ENCODE assay signal across 8 cellular contexts in genomic region chr16:728131-728889, GRCh38. TPM values are rescaled to one million over a fixed set of nuclear protein-coding genes. Genes with fewer than 3 reads are reported as not detected.
DNase-seq lines count a peak whose midpoint lies in the region; ATAC-seq lines count a peak whose summit lies in the region.

No MANE protein-coding gene starts in this region.

- no peaks in the 10 kb centered on the region for H3K9me3 Mint-ChIP-seq in CD4-positive, alpha-beta memory T cell
- H3K9me3 Mint-ChIP-seq in activated CD4-positive, alpha-beta memory T cell treated with anti-CD3 and anti-CD28 coated beads for 36 hours, result no peaks in the 10 kb centered on the region
- H3K9me3 Mint-ChIP-seq in stimulated activated naive CD8-positive, alpha-beta T cell treated with anti-CD3 and anti-CD28 coated beads, Interleukin-15, amount 100 ng/mL, for 72 hours, result no peaks in the 10 kb centered on the region

- WGBS in mesenchymal stem cell, result 1% methylated on average over 45 of the region's 80 CpGs

- H4K91ac ChIP-seq in mesenchymal stem cell (ENCODE audit: low read length), result peak overlapping the region; percentile 93

- peaks cover 6% of the 10 kb centered on the region for H3K36me3 ChIP-seq in CD4-positive, alpha-beta memory T cell (ENCODE audit: insufficient read depth, low read length)
- H3K36me3 ChIP-seq in effector memory CD4-positive, alpha-beta T cell (ENCODE audit: control insufficient read depth, insufficient read depth, low read length), result peaks cover 6% of the 10 kb centered on the region
- H3K36me3 ChIP-seq in mesenchymal stem cell (ENCODE audit: control insufficient read depth in 1 of 2, insufficient read depth in 2 of 2, low read depth in 1 of 2, low read length in 2 of 2), result peaks cover 12 to 49% of the 10 kb centered on the region in 2 experiments

- peak overlapping the region; percentile 68 for H2AFZ ChIP-seq in mesenchymal stem cell (ENCODE audit: low read depth, low read length)

- CTCF ChIA-PET in CD4-positive, alpha-beta memory T cell (lab: Charles Lee; ENCODE audit: partially characterized antibody), result interaction anchor here (1.5 kb wide), 1 partner anchor 16 kb away, joined by 7 read pairs; no protein-coding TSS in a partner anchor
- CTCF ChIA-PET in activated CD4-positive, alpha-beta memory T cell treated with anti-CD3 and anti-CD28 coated beads for 36 hours (lab: Charles Lee), result interaction anchor here (0.9 to 5.5 kb wide), 3 partner anchors 8 to 57 kb away, joined by 3 to 33 read pairs (median 11); partner anchors contain the start of genes ANTKMT and METRN

- peak overlapping the region in 1 of 2 experiments; percentile 78 for H3K4ac ChIP-seq in mesenchymal stem cell (ENCODE audit: low read depth in 1 of 2, low read length in 2 of 2)

- H3K4me2 ChIP-seq in mesenchymal stem cell (ENCODE audit: low read length, poor library complexity, severe bottlenecking), result peak overlapping the region; percentile 93

- H3K27me3 ChIP-seq in CD4-positive, alpha-beta memory T cell (ENCODE audit: insufficient read depth, low read length), result no peaks in the 10 kb centered on the region
- H3K27me3 ChIP-seq in effector memory CD4-positive, alpha-beta T cell (replicated peaks; ENCODE audit: control insufficient read depth, insufficient read depth, low read length, poor library complexity, severe bottlenecking), result no peaks in the 10 kb centered on the region
- H3K27me3 ChIP-seq in mesenchymal stem cell (ENCODE audit: control insufficient read depth in 1 of 2, insufficient read depth in 1 of 2, low read length in 2 of 2), result peaks cover 0 to 19% of the 10 kb centered on the region in 2 experiments

- H3K27me3 Mint-ChIP-seq in CD4-positive, alpha-beta memory T cell, result no peaks in the 10 kb centered on the region
- no peaks in the 10 kb centered on the region for H3K27me3 Mint-ChIP-seq in activated CD4-positive, alpha-beta memory T cell treated with anti-CD3 and anti-CD28 coated beads for 36 hours
- H3K27me3 Mint-ChIP-seq in stimulated activated naive CD8-positive, alpha-beta T cell treated with anti-CD3 and anti-CD28 coated beads, Interleukin-15, amount 100 ng/mL, for 72 hours, result no peaks in the 10 kb centered on the region

- peak; percentile 30 for ATAC-seq in GM21381 (IDR thresholded peaks at IDR 0.05; ENCODE audit: unreplicated experiment)
- ATAC-seq in stimulated activated naive CD8-positive, alpha-beta T cell treated with anti-CD3 and anti-CD28 coated beads, Interleukin-15, amount 100 ng/mL, for 72 hours, result peak; percentile 73

- H3K18ac ChIP-seq in mesenchymal stem cell (ENCODE audit: low read depth in 1 of 2, low read length in 2 of 2), result peak overlapping the region; percentile 40 to 98

- H3K9ac ChIP-seq in mesenchymal stem cell (ENCODE audit: low read length), result peak overlapping the region; percentile 22

- H3K27ac Mint-ChIP-seq in CD4-positive, alpha-beta memory T cell, result no peak overlapping the region
- H3K27ac Mint-ChIP-seq in activated CD4-positive, alpha-beta memory T cell treated with anti-CD3 and anti-CD28 coated beads for 36 hours, result no peak overlapping the region
- H3K27ac Mint-ChIP-seq in stimulated activated naive CD8-positive, alpha-beta T cell treated with anti-CD3 and anti-CD28 coated beads, Interleukin-15, amount 100 ng/mL, for 72 hours, result peak overlapping the region in 1 of 2 donors; percentile 83

- H2AK5ac ChIP-seq in mesenchymal stem cell (ENCODE audit: low read length, severe bottlenecking), result no peak overlapping the region

- H3K27ac ChIP-seq in CD4-positive, alpha-beta memory T cell (ENCODE audit: low read depth, low read length), result no peak overlapping the region
- H3K27ac ChIP-seq in effector memory CD4-positive, alpha-beta T cell (ENCODE audit: insufficient read depth, low read length, poor library complexity, severe bottlenecking), result no peak overlapping the region
- no peak overlapping the region for H3K27ac ChIP-seq in mesenchymal stem cell (ENCODE audit: low read length, poor library complexity, severe bottlenecking)

- peak overlapping the region; percentile 31 for H4K8ac ChIP-seq in mesenchymal stem cell (ENCODE audit: low read length)

- intact Hi-C loops in CD4-positive, alpha-beta memory T cell (cut with micrococcal nuclease), result no loop called here
- intact Hi-C loops in activated CD4-positive, alpha-beta memory T cell treated with anti-CD3 and anti-CD28 coated beads for 36 hours (cut with micrococcal nuclease), result no loop called here

- peak; percentile 67 to 75 (median 73) for DNase-seq in CD4-positive, alpha-beta memory T cell
- DNase-seq in NCI-H2227 (lab: John Stamatoyannopoulos, UW; ENCODE audit: unreplicated experiment), result peak; percentile 89
- peak; percentile 72 for DNase-seq in activated CD4-positive, alpha-beta memory T cell treated with anti-CD3 and anti-CD28 coated beads for 36 hours
- DNase-seq in effector memory CD4-positive, alpha-beta T cell, result peak; percentile 51 to 59 (median 57)
- peak; percentile 89 for DNase-seq in mesenchymal stem cell
- peak; percentile 69 to 71 for DNase-seq in stimulated activated naive CD8-positive, alpha-beta T cell treated with anti-CD3 and anti-CD28 coated beads, Interleukin-15, amount 100 ng/mL, for 72 hours
- no peak for DNase-seq in putamen (ENCODE audit: low spot score)

- H3K9me3 ChIP-seq in CD4-positive, alpha-beta memory T cell (ENCODE audit: control insufficient read depth in 1 of 2, low read length in 2 of 2), result no peaks in the 10 kb centered on the region
- no peaks in the 10 kb centered on the region for H3K9me3 ChIP-seq in effector memory CD4-positive, alpha-beta T cell (ENCODE audit: control insufficient read depth, low read length)
- no peaks in the 10 kb centered on the region for H3K9me3 ChIP-seq in mesenchymal stem cell (ENCODE audit: control insufficient read depth, low read length)

- no peak overlapping the region for H2BK5ac ChIP-seq in mesenchymal stem cell (ENCODE audit: low read depth, low read length, poor library complexity, severe bottlenecking)

- POLR2A ChIA-PET in CD4-positive, alpha-beta memory T cell (lab: Charles Lee; ENCODE audit: partially characterized antibody), result interaction anchor here (0.7 to 12.9 kb wide), 10 partner anchors 7 to 60 kb away, joined by 3 to 166 read pairs (median 5); partner anchors contain the start of genes ANTKMT, CHTF18, CIAO3 and JMJD8
- POLR2A ChIA-PET in activated CD4-positive, alpha-beta memory T cell treated with anti-CD3 and anti-CD28 coated beads for 36 hours (lab: Charles Lee), result interaction anchor here (0.6 to 1.6 kb wide), 4 partner anchors 8 to 60 kb away, joined by 3 to 8 read pairs (median 4); partner anchors contain the start of genes CHTF18, CIAO3, RPUSD1 and STUB1

- peak overlapping the region in 1 of 2 experiments; percentile 27 for H2BK12ac ChIP-seq in mesenchymal stem cell (ENCODE audit: low read length in 2 of 2)

- H2BK120ac ChIP-seq in mesenchymal stem cell (ENCODE audit: low read depth, low read length), result peak overlapping the region; percentile 44

- peaks cover 0 to 7% of the 10 kb centered on the region in 2 donors for H3K36me3 Mint-ChIP-seq in CD4-positive, alpha-beta memory T cell
- no peaks in the 10 kb centered on the region for H3K36me3 Mint-ChIP-seq in activated CD4-positive, alpha-beta memory T cell treated with anti-CD3 and anti-CD28 coated beads for 36 hours

- peaks cover 11% of the 10 kb centered on the region for H3K4me1 ChIP-seq in CD4-positive, alpha-beta memory T cell (ENCODE audit: insufficient read depth, low read length)
- H3K4me1 ChIP-seq in effector memory CD4-positive, alpha-beta T cell (ENCODE audit: control insufficient read depth, insufficient read depth, low read length, poor library complexity, severe bottlenecking), result peaks cover 17% of the 10 kb centered on the region
- H3K4me1 ChIP-seq in mesenchymal stem cell (ENCODE audit: control insufficient read depth, insufficient read depth, low read depth, low read length), result peaks cover 38% of the 10 kb centered on the region

- H3K79me1 ChIP-seq in mesenchymal stem cell (replicated peaks; ENCODE audit: low read length, poor library complexity, severe bottlenecking), result no peaks in the 10 kb centered on the region

- peaks cover 0 to 4% (median 0%) of the 10 kb centered on the region in 4 donors for H3K4me1 Mint-ChIP-seq in CD4-positive, alpha-beta memory T cell
- H3K4me1 Mint-ChIP-seq in activated CD4-positive, alpha-beta memory T cell treated with anti-CD3 and anti-CD28 coated beads for 36 hours (ENCODE audit: low read depth), result no peaks in the 10 kb centered on the region
- H3K4me1 Mint-ChIP-seq in stimulated activated naive CD8-positive, alpha-beta T cell treated with anti-CD3 and anti-CD28 coated beads, Interleukin-15, amount 100 ng/mL, for 72 hours, result peaks cover 30% of the 10 kb centered on the region

- peak overlapping the region in 7 of 8 donors; percentile 15 to 68 (median 60) for H3K4me3 Mint-ChIP-seq in CD4-positive, alpha-beta memory T cell
- peak overlapping the region; percentile 57 for H3K4me3 Mint-ChIP-seq in activated CD4-positive, alpha-beta memory T cell treated with anti-CD3 and anti-CD28 coated beads for 36 hours
- peak overlapping the region; percentile 72 to 82 for H3K4me3 Mint-ChIP-seq in stimulated activated naive CD8-positive, alpha-beta T cell treated with anti-CD3 and anti-CD28 coated beads, Interleukin-15, amount 100 ng/mL, for 72 hours

- peak overlapping the region; percentile 34 for H2BK15ac ChIP-seq in mesenchymal stem cell (ENCODE audit: low read depth, poor library complexity, severe bottlenecking)

- H3K14ac ChIP-seq in mesenchymal stem cell (ENCODE audit: low read length in 2 of 2), result peak overlapping the region in 1 of 2 experiments; percentile 94

- H3K23ac ChIP-seq in mesenchymal stem cell (ENCODE audit: low read length in 2 of 2), result peak overlapping the region in 1 of 2 experiments; percentile 94

- H3K4me3 ChIP-seq in CD4-positive, alpha-beta memory T cell (ENCODE audit: low read length in 2 of 2), result no peak overlapping the region
- H3K4me3 ChIP-seq in effector memory CD4-positive, alpha-beta T cell (ENCODE audit: insufficient read depth, low read depth, low read length, poor library complexity, severe bottlenecking), result peak overlapping the region; percentile 49
- H3K4me3 ChIP-seq in mesenchymal stem cell (ENCODE audit: insufficient read depth in 1 of 2, low read depth in 1 of 2, low read length in 2 of 2), result peak overlapping the region; percentile 56 to 82

RNA-seq across cellular contexts. Expression of gene HAGHL, which starts 1.4 kb away (rescaled TPM):
- 10 to 100 TPM; 17.2 to 24.4 TPM for total RNA-seq in CD4-positive, alpha-beta memory T cell
- 1 to 10 TPM; 2.2 to 4.0 TPM for polyA plus RNA-seq in CD4-positive, alpha-beta memory T cell
- total RNA-seq in activated CD4-positive, alpha-beta memory T cell treated with anti-CD3 and anti-CD28 coated beads for 36 hours, result 10 to 100 TPM; 14.2 to 15.2 TPM
- polyA plus RNA-seq in mesenchymal stem cell (2013, experiment 1 of 2), result 9.4 TPM
- polyA plus RNA-seq in mesenchymal stem cell (2013, experiment 2 of 2), result 9.7 TPM

RNA-seq across cellular contexts. Expression of gene CCDC78, which starts 2.1 kb away (rescaled TPM):
- total RNA-seq in CD4-positive, alpha-beta memory T cell, result 1 to 10 TPM; 4.5 to 5.1 TPM
- not detected for polyA plus RNA-seq in CD4-positive, alpha-beta memory T cell
- total RNA-seq in activated CD4-positive, alpha-beta memory T cell treated with anti-CD3 and anti-CD28 coated beads for 36 hours, result 1 to 10 TPM; 3.3 to 4.2 TPM
- polyA plus RNA-seq in mesenchymal stem cell (2013, experiment 1 of 2), result 2.5 TPM
- polyA plus RNA-seq in mesenchymal stem cell (2013, experiment 2 of 2), result 2.1 TPM

RNA-seq across cellular contexts. Expression of gene ANTKMT, which starts 7.4 kb away (rescaled TPM):
- total RNA-seq in CD4-positive, alpha-beta memory T cell, result 10 to 100 TPM; 21.5 to 23.5 TPM
- 10 to 100 TPM; 14.5 to 36.4 TPM for polyA plus RNA-seq in CD4-positive, alpha-beta memory T cell
- total RNA-seq in activated CD4-positive, alpha-beta memory T cell treated with anti-CD3 and anti-CD28 coated beads for 36 hours, result 10 to 100 TPM; 31.2 to 34.9 TPM
- 28.0 TPM for polyA plus RNA-seq in mesenchymal stem cell (2013, experiment 1 of 2)
- polyA plus RNA-seq in mesenchymal stem cell (2013, experiment 2 of 2), result 27.0 TPM

RNA-seq across cellular contexts. Expression of gene CIAO3, which starts 12.5 kb away (rescaled TPM):
- 10 to 100 TPM; 58.2 TPM for total RNA-seq in CD4-positive, alpha-beta memory T cell
- polyA plus RNA-seq in CD4-positive, alpha-beta memory T cell, result 10 to 100 TPM; 10.8 to 26.1 TPM
- total RNA-seq in activated CD4-positive, alpha-beta memory T cell treated with anti-CD3 and anti-CD28 coated beads for 36 hours, result 10 to 100 TPM; 31.8 to 32.2 TPM
- polyA plus RNA-seq in mesenchymal stem cell (2013, experiment 1 of 2), result 10.3 TPM
- 11.2 TPM for polyA plus RNA-seq in mesenchymal stem cell (2013, experiment 2 of 2)

RNA-seq across cellular contexts. Expression of gene METRN, which starts 13.4 kb away (rescaled TPM):
- 1 to 10 TPM; 6.9 to 7.7 TPM for total RNA-seq in CD4-positive, alpha-beta memory T cell
- 10 to 100 TPM in 1 of 2 donors, 1 to 10 TPM in 1; 8.3 to 18.8 TPM for polyA plus RNA-seq in CD4-positive, alpha-beta memory T cell
- total RNA-seq in activated CD4-positive, alpha-beta memory T cell treated with anti-CD3 and anti-CD28 coated beads for 36 hours, result 10 to 100 TPM; 14.6 to 16.0 TPM
- polyA plus RNA-seq in mesenchymal stem cell (2013, experiment 1 of 2), result 27.2 TPM
- 28.1 TPM for polyA plus RNA-seq in mesenchymal stem cell (2013, experiment 2 of 2)

Comparison
In these comparisons a context has a peak if more than half of its experiments do, and no peak if none do; other contexts are left out.
1. H3K4me3 ChIP-seq: peak in effector memory CD4-positive, alpha-beta T cell (single experiment) and mesenchymal stem cell (2 of 2); none in CD4-positive, alpha-beta memory T cell (0 of 2).
2. Peak in every context shown above with its lines, with median percentiles within 50 percentile points of each other: H3K4me3 Mint-ChIP-seq.